ENCODE assay signal across 10 cellular contexts in genomic region chr3:46844851-46845250, GRCh38. TPM values are rescaled to one million over a fixed set of nuclear protein-coding genes. Genes with fewer than 3 reads are reported as not detected.
DNase-seq lines count a peak whose midpoint lies in the region; ATAC-seq and TF ChIP-seq lines count a peak whose summit lies in the region.
"Had no signal": no experiment of that assay in that cellular context is flagged by ENCODE, and none has a peak within 500 bp of the region (broad histone marks: within the 10 kb centered on the region; RNA-seq: fewer than 3 reads in every experiment).

No MANE protein-coding gene starts in this region.

- TF ChIP-seq POLR2A in gastroesophageal sphincter (IDR thresholded peaks at IDR 0.05) = no peak

- peak overlapping the region; percentile 80 for H3K4me2 ChIP-seq in DOHH2 (ENCODE audit: low read length)

- CTCF ChIA-PET in T-cell (lab: Charles Lee) = interaction anchor here in 1 of 2 donors (0.7 kb wide), 1 partner anchor 24 kb away, joined by 3 read pairs; no protein-coding TSS in a partner anchor

- peaks cover 5 to 11% (median 8%) of the 10 kb centered on the region in 3 donors for H3K4me1 Mint-ChIP-seq in T-cell

- TF ChIP-seq CTCF in DOHH2 (IDR thresholded peaks at IDR 0.05; ENCODE audit: low read depth, low read length, poor library complexity, severe bottlenecking) (no peak), gastroesophageal sphincter (IDR thresholded peaks at IDR 0.05) (no peak), retinal pigment epithelial cell (conservative IDR thresholded peaks at IDR 0.05; ENCODE audit: low read depth, low read length) (no peak)

- peaks cover 17% of the 10 kb centered on the region for H3K27me3 ChIP-seq in DOHH2 (ENCODE audit: control insufficient read depth, low read length)
- no peaks in the 10 kb centered on the region for H3K27me3 ChIP-seq in gastroesophageal sphincter

- H3K4me3 ChIP-seq in DOHH2 (ENCODE audit: low read length) (peak overlapping the region; percentile 72; the same call in 1 of the 2 replicates), gastroesophageal sphincter (peak overlapping the region in 1 of 2 donors; percentile 62), retinal pigment epithelial cell (ENCODE audit: low read length) (peak overlapping the region; percentile 52)
- H3K4me3 ChIP-seq: HAP-1 had no signal

- H4K20me1 ChIP-seq in DOHH2 (ENCODE audit: control insufficient read depth, insufficient read depth, low read depth, low read length) = no peaks in the 10 kb centered on the region

- H3K27me3 Mint-ChIP-seq in T-cell = no peaks in the 10 kb centered on the region

- H3K4me1 ChIP-seq in DOHH2 (ENCODE audit: control insufficient read depth, low read length) (peaks cover 17% of the 10 kb centered on the region), gastroesophageal sphincter (peaks cover 0 to 24% (median 9%) of the 10 kb centered on the region in 3 donors)
- H3K4me1 ChIP-seq: HAP-1 had no signal

- H3K27ac Mint-ChIP-seq in T-cell = no peak overlapping the region

- POLR2A ChIA-PET in T-cell (lab: Charles Lee) = no interaction called here

- 35 to 74% methylated on average over 3 to 7 of the region's 11 CpGs for WGBS in gastroesophageal sphincter (ENCODE audit: low coverage in 1 of 2), 2 donors

- no peaks in the 10 kb centered on the region; the same call in 1 of the 2 replicates for H3K9me3 ChIP-seq in DOHH2 (ENCODE audit: control insufficient read depth, insufficient read depth, low read length)
- peaks cover 0 to 31% (median 0%) of the 10 kb centered on the region in 3 donors for H3K9me3 ChIP-seq in gastroesophageal sphincter

- no peak for TF ChIP-seq EP300 in gastroesophageal sphincter (IDR thresholded peaks at IDR 0.05)

- no peaks in the 10 kb centered on the region for H3F3A ChIP-seq in DOHH2 (ENCODE audit: control insufficient read depth, insufficient read depth)

- H3K4me3 Mint-ChIP-seq in T-cell = peak overlapping the region; percentile 77 to 84 (median 80)

- peaks cover 7% of the 10 kb centered on the region for H3K36me3 Mint-ChIP-seq in T-cell
- H3K36me3 Mint-ChIP-seq: brain had no signal

- no peak for DNase-seq in T-cell
- DNase-seq in retinal pigment epithelial cell (ENCODE audit: low read depth) = no peak
- DNase-seq in NCI-H446 (lab: John Stamatoyannopoulos, UW) = no peak
- no peak for DNase-seq in SKM-1 (lab: John Stamatoyannopoulos, UW; ENCODE audit: unreplicated experiment)

- H3K79me2 ChIP-seq in DOHH2 (ENCODE audit: control insufficient read depth, low read length) = no peaks in the 10 kb centered on the region

- H3K27ac ChIP-seq in DOHH2 (ENCODE audit: low read depth, low read length) = no peak overlapping the region
- H3K27ac ChIP-seq in gastroesophageal sphincter = peak overlapping the region; percentile 19 to 90 (median 85)

- H3K9me2 ChIP-seq in DOHH2 (replicated peaks; ENCODE audit: control insufficient read depth, low read length) = no peaks in the 10 kb centered on the region

- H3K36me3 ChIP-seq in DOHH2 (ENCODE audit: control insufficient read depth, low read length) = no peaks in the 10 kb centered on the region
- no peaks in the 10 kb centered on the region for H3K36me3 ChIP-seq in gastroesophageal sphincter
- H3K36me3 ChIP-seq: HAP-1 had no signal

- ATAC-seq in T-cell (replicated peaks in 1 of 4) (no peak), gastroesophageal sphincter (no peak), HG03108 (IDR thresholded peaks at IDR 0.05; ENCODE audit: unreplicated experiment) (no peak), HG02852 (IDR thresholded peaks at IDR 0.05; ENCODE audit: unreplicated experiment) (no peak)

- peaks cover 6 to 29% (median 22%) of the 10 kb centered on the region in 3 donors for H3K9me3 Mint-ChIP-seq in T-cell

RNA-seq across cellular contexts. Expression of gene MYL3, which starts 18.4 kb away (rescaled TPM):
- not detected for total RNA-seq in T-cell
- total RNA-seq in gastroesophageal sphincter = 1 to 10 TPM; 2.6 to 5.3 (median 4.2) TPM

RNA-seq across cellular contexts. Expression of gene PTH1R, which starts 32.7 kb away (rescaled TPM):
- total RNA-seq in T-cell (under 1 TPM in 1 of 5 donors, not detected in 4; 0.32 TPM), gastroesophageal sphincter (10 to 100 TPM in 3 of 4 donors, 1 to 10 TPM in 1; 7.8 to 18.5 (median 14.5) TPM)

Comparison
In these comparisons a context has a peak if more than half of its experiments do, and no peak if none do; other contexts are left out.
1. RNA of gene PTH1R, which starts 32.7 kb away (total RNA-seq): 7.8 to 18.5 TPM in gastroesophageal sphincter; 0.32 TPM in T-cell; every median in the first group is over 4 times any median in the second.